ENCODE assay signal across 8 cellular contexts in the genomic region with DNA sequence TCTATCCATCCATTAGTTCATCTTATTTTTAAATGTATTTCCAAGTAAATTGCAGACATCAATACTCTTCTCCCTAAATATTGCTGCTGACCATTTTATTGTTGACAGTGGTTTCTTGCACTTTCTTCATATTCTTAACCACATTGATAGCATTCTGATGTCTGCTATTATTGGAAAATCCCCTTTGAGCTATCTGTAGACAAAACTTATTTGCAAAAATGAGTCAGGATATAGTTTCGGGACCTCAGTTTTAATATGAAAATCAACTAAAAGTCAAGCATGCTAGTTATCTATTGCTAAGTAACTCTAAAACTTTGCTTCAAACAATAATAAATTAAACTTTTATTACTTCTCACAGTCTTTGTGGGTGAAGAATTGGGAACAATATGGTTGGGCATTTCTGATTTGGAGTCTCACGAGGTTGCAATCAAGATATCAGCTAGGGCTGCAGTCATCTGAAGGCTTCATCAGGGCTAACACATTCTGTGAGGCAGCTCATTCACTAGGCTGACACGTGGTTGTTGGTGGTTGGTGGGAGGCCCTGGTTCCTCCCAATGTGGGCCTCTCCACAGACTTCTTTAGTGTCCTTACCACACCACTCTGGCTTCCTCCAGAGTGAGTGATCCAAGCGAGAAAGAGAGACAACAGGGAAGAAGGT. TPM values are rescaled to one million over a fixed set of nuclear protein-coding genes. Genes with fewer than 3 reads are reported as not detected.
DNase-seq lines count a peak whose midpoint lies in the region; ATAC-seq and TF ChIP-seq lines count a peak whose summit lies in the region.

No MANE protein-coding gene starts in this region.

- no peaks in the 10 kb centered on the region for H3K4me1 ChIP-seq in psoas muscle
- H3K4me1 ChIP-seq in vagina, result peaks cover 6% of the 10 kb centered on the region
- H3K4me1 ChIP-seq in sigmoid colon, result peaks cover 0 to 9% (median 7%) of the 10 kb centered on the region in 4 donors

- TF ChIP-seq EP300 in sigmoid colon (IDR thresholded peaks at IDR 0.05), result no peak

- H3K36me3 ChIP-seq in psoas muscle (ENCODE audit: insufficient read depth in 1 of 2, low read depth in 1 of 2) (no peaks in the 10 kb centered on the region), vagina (peaks cover 0 to 4% of the 10 kb centered on the region in 2 donors), sigmoid colon (peaks cover 0 to 8% (median 0%) of the 10 kb centered on the region in 4 donors)

- no peak for TF ChIP-seq POLR2A in vagina (IDR thresholded peaks at IDR 0.05)
- TF ChIP-seq POLR2A in sigmoid colon (IDR thresholded peaks at IDR 0.05), result no peak

- intact Hi-C loops in psoas muscle (cut with DNase I) (no loop called here), vagina (cut with DNase I) (no loop called here), sigmoid colon (cut with DNase I) (no loop called here)

- H3K4me3 ChIP-seq in psoas muscle (no peak overlapping the region), vagina (no peak overlapping the region), sigmoid colon (no peak overlapping the region)

- peak; percentile 66 for DNase-seq in activated effector memory CD4-positive, alpha-beta T cell treated with anti-CD3 and anti-CD28 coated beads, Interleukin-2, amount 50 U/mL, for 16 hours
- DNase-seq in activated effector memory CD4-positive, alpha-beta T cell treated with Interleukin-2 at 50 U/mL for 16 hours, result no peak
- DNase-seq in OCI-M1 (lab: John Stamatoyannopoulos, UW) (peak; percentile 78), psoas muscle (no peak), vagina (ENCODE audit: extremely low spot score in 2 of 2) (no peak), sigmoid colon (no peak)
- peak; percentile 58 for DNase-seq in stimulated activated naive CD8-positive, alpha-beta T cell treated with anti-CD3 and anti-CD28 coated beads, Interleukin-15, Interleukin-2, amounts not matched to agents 100 U/mL and 50 U/mL, for 24 hours

- H3K27ac ChIP-seq in psoas muscle, result no peak overlapping the region
- no peak overlapping the region for H3K27ac ChIP-seq in vagina
- H3K27ac ChIP-seq in sigmoid colon, result no peak overlapping the region

- no peaks in the 10 kb centered on the region for H3K27me3 ChIP-seq in psoas muscle (ENCODE audit: insufficient read depth in 3 of 3, low read length in 2 of 3)
- H3K27me3 ChIP-seq in vagina, result no peaks in the 10 kb centered on the region
- H3K27me3 ChIP-seq in sigmoid colon, result no peaks in the 10 kb centered on the region

- ATAC-seq in HG02981 (IDR thresholded peaks at IDR 0.05; ENCODE audit: unreplicated experiment), result peak; percentile 48
- peak; percentile 84 for ATAC-seq in stimulated activated naive CD8-positive, alpha-beta T cell treated with anti-CD3 and anti-CD28 coated beads, Interleukin-15, Interleukin-2, amounts not matched to agents 100 U/mL and 50 U/mL, for 24 hours
- ATAC-seq in psoas muscle, result no peak

- TF ChIP-seq CTCF in psoas muscle (IDR thresholded peaks at IDR 0.05) (no peak), vagina (IDR thresholded peaks at IDR 0.05) (no peak), sigmoid colon (IDR thresholded peaks at IDR 0.05) (no peak)

- H3K9me3 ChIP-seq in psoas muscle, result no peaks in the 10 kb centered on the region
- H3K9me3 ChIP-seq in vagina, result no peaks in the 10 kb centered on the region
- H3K9me3 ChIP-seq in sigmoid colon, result no peaks in the 10 kb centered on the region

- WGBS in psoas muscle, 3 donors, result 79 to 86% (median 79%) methylated on average over 4 of the region's 4 CpGs
- WGBS in sigmoid colon, 2 donors, result 68 to 78% methylated on average over 4 of the region's 4 CpGs

RNA-seq across cellular contexts. Expression of a gene that starts 32.7 kb away (rescaled TPM):
- total RNA-seq in psoas muscle, result 1 to 10 TPM; 1.6 to 3.9 (median 2.3) TPM
- 1 to 10 TPM in 1 of 3 donors, under 1 TPM in 2; 0.31 to 3.0 (median 0.51) TPM for polyA plus RNA-seq in psoas muscle
- 29.0 TPM for total RNA-seq in vagina
- total RNA-seq in sigmoid colon, result 10 to 100 TPM; 22.9 to 32.1 (median 24.6) TPM
- polyA plus RNA-seq in sigmoid colon, result 1 to 10 TPM in 1 of 3 donors, under 1 TPM in 2; under 0.01 to 1.2 (median 0.46) TPM

Comparison
In these comparisons a context has a peak if more than half of its experiments do, and no peak if none do; other contexts are left out.
1. DNase-seq: peak in activated effector memory CD4-positive, alpha-beta T cell treated with anti-CD3 and anti-CD28 coated beads, Interleukin-2, amount 50 U/mL, for 16 hours (single experiment), OCI-M1 (single experiment) and stimulated activated naive CD8-positive, alpha-beta T cell treated with anti-CD3 and anti-CD28 coated beads, Interleukin-15, Interleukin-2, amounts not matched to agents 100 U/mL and 50 U/mL, for 24 hours (single experiment); none in activated effector memory CD4-positive, alpha-beta T cell treated with Interleukin-2 at 50 U/mL for 16 hours (single experiment), psoas muscle (0 of 2), vagina (0 of 2) and sigmoid colon (single experiment).
2. ATAC-seq: peak in HG02981 (single experiment) and stimulated activated naive CD8-positive, alpha-beta T cell treated with anti-CD3 and anti-CD28 coated beads, Interleukin-15, Interleukin-2, amounts not matched to agents 100 U/mL and 50 U/mL, for 24 hours (single experiment); none in psoas muscle (0 of 4).